6 cellular contexts compared by ENCODE assay signal in genomic region chr7:41633690-41634089, GRCh38.
"Had no signal": no experiment of that assay in that cellular context is flagged by ENCODE, and none has a peak within 500 bp of the region (broad histone marks: within the 10 kb centered on the region; RNA-seq: fewer than 3 reads in every experiment).

No MANE protein-coding gene starts in this region.

- H2AFZ ChIP-seq: GM23338 had no signal

- H3K4me3 ChIP-seq: GM23338 had no signal

- H3K36me3 Mint-ChIP-seq: IgD-negative memory B cell had no signal

- H3K4me2 ChIP-seq: GM23338 had no signal

- H3K27me3 Mint-ChIP-seq: IgD-negative memory B cell had no signal

- FAIRE-seq: HTR-8/SVneo had no signal

- H3K9me3 Mint-ChIP-seq: IgD-negative memory B cell had no signal

- ATAC-seq: GM23338 had no signal

- H3K4me3 Mint-ChIP-seq: GM23338, IgD-negative memory B cell had no signal

- DNase-seq: H7, HCEC 1CT, KBM-7 had no signal

- H3K27ac Mint-ChIP-seq: GM23338, IgD-negative memory B cell had no signal
